In genomic region chr4:55553442-55553841, GRCh38 we compare ENCODE assay signal across 8 cellular contexts. TPM values are rescaled to one million over a fixed set of nuclear protein-coding genes. Genes with fewer than 3 reads are reported as not detected.
DNase-seq lines count a peak whose midpoint lies in the region; ATAC-seq and TF ChIP-seq lines count a peak whose summit lies in the region.

No MANE protein-coding gene starts in this region.

- H3K27me3 ChIP-seq in DND-41 (ENCODE audit: insufficient read depth, low read length, poor library complexity): no peaks in the 10 kb centered on the region
- peaks cover 2% of the 10 kb centered on the region; the same call in 1 of the 2 replicates for H3K27me3 ChIP-seq in IMR-90 (ENCODE audit: control insufficient read depth, insufficient read depth, low read length)

- H3K27me3 Mint-ChIP-seq in natural killer cell (ENCODE audit: low read depth in 2 of 2): peaks cover 23 to 35% of the 10 kb centered on the region in 2 donors

- TF ChIP-seq RAD21 in IMR-90 (IDR thresholded peaks at IDR 0.05; ENCODE audit: low read length): no peak

- DNase-seq in DND-41: no peak
- no peak for DNase-seq in IMR-90
- DNase-seq in coronary artery (ENCODE audit: low spot score): no peak
- DNase-seq in natural killer cell: no peak
- DNase-seq in effector CD8-positive, alpha-beta T cell (lab: John Stamatoyannopoulos, UW): no peak
- no peak for DNase-seq in UCSD-AML1 (lab: John Stamatoyannopoulos, UW; ENCODE audit: unreplicated experiment)
- no peak for DNase-seq in NCI-H1436 (lab: John Stamatoyannopoulos, UW)

- H4K20me1 ChIP-seq in DND-41 (ENCODE audit: insufficient read depth, low read length): no peaks in the 10 kb centered on the region
- H4K20me1 ChIP-seq in IMR-90 (ENCODE audit: insufficient read depth, low read length): no peaks in the 10 kb centered on the region

- H3K27ac ChIP-seq in DND-41 (ENCODE audit: low read length) (no peak overlapping the region), IMR-90 (ENCODE audit: insufficient read depth, low read length) (no peak overlapping the region), coronary artery (peak overlapping the region in 1 of 2 donors; percentile 11)

- H3K4me3 ChIP-seq in DND-41 (ENCODE audit: low read depth in 1 of 2, low read length in 2 of 2): no peak overlapping the region
- H3K4me3 ChIP-seq in IMR-90 (ENCODE audit: insufficient read depth, low read depth, low read length): no peak overlapping the region
- peak overlapping the region; percentile 56 for H3K4me3 ChIP-seq in coronary artery

- H2BK15ac ChIP-seq in IMR-90 (ENCODE audit: low read depth, low read length): no peak overlapping the region

- BruUV-seq in IMR-90 (replicated peaks; lab: Mats Ljungman, UMichigan): no TSS peak

- H2AK9ac ChIP-seq in IMR-90 (replicated peaks; ENCODE audit: low read depth, low read length, poor library complexity): no peak overlapping the region

- H3K79me1 ChIP-seq in IMR-90 (ENCODE audit: low read depth in 1 of 2, low read length in 2 of 2): no peaks in the 10 kb centered on the region; a peak in 2 of 4 replicates

- TF ChIP-seq POLR2A in IMR-90 (IDR thresholded peaks at IDR 0.05; ENCODE audit: low read depth, low read length): no peak

- POLR2A ChIA-PET in IMR-90 (lab: Charles Lee; ENCODE audit: unreplicated experiment): no interaction called here

- no peaks in the 10 kb centered on the region for H3K4me1 Mint-ChIP-seq in natural killer cell

- no peak overlapping the region for H3K56ac ChIP-seq in IMR-90 (ENCODE audit: extremely low read depth, insufficient read depth, low read length)

- no peak overlapping the region for H3K27ac Mint-ChIP-seq in natural killer cell

- 0 out of 2 replicates have a peak overlapping the region, but pooled peaks have one; percentile 60 for H3K23ac ChIP-seq in IMR-90 (ENCODE audit: low read depth, low read length)

- in situ Hi-C loops in IMR-90 (cut with MboI; ENCODE audit: low sequenced_read_pairs): loop anchor here (5.0 to 25.0 kb wide), 2 partner anchors 206 to 541 kb away; partner anchors contain the start of gene SRD5A3

- H3K18ac ChIP-seq in IMR-90 (ENCODE audit: low read depth, low read length): no peak overlapping the region

- H3K4me2 ChIP-seq in DND-41 (ENCODE audit: insufficient read depth, low read length) (no peak overlapping the region), IMR-90 (ENCODE audit: low read depth, low read length) (no peak overlapping the region)

- no peak overlapping the region for H4K5ac ChIP-seq in IMR-90 (ENCODE audit: low read depth, low read length)

- H2AK5ac ChIP-seq in IMR-90 (ENCODE audit: low read depth, low read length): no peak overlapping the region

- H3K14ac ChIP-seq in IMR-90 (replicated peaks; ENCODE audit: low read depth, low read length): no peak overlapping the region

- CTCF ChIA-PET in IMR-90 (lab: Yijun Ruan, JAX): no interaction called here

- H3K9me3 Mint-ChIP-seq in natural killer cell: no peaks in the 10 kb centered on the region

- H2AFZ ChIP-seq in DND-41 (ENCODE audit: low read depth, low read length) (0 out of 2 replicates have a peak overlapping the region, but pooled peaks have one; percentile 25), IMR-90 (replicated peaks; ENCODE audit: low read length, poor library complexity) (peak overlapping the region; percentile 53)

- no peaks in the 10 kb centered on the region for H3K9me1 ChIP-seq in IMR-90 (ENCODE audit: insufficient read depth, low read length)

- no peak overlapping the region for H2BK120ac ChIP-seq in IMR-90 (ENCODE audit: low read depth, low read length)

- dilution Hi-C loops in IMR-90 (cut with HindIII; ENCODE audit: low sequenced_read_pairs, unreplicated experiment): no loop called here

- ATAC-seq in DND-41 (ENCODE audit: insufficient read depth, low read depth) (no peak), IMR-90 (ENCODE audit: low read depth) (peak; percentile 50), natural killer cell (peak in 2 of 3 donors; percentile 42 to 54), HG03045 (IDR thresholded peaks at IDR 0.05; ENCODE audit: unreplicated experiment) (no peak)

- no peak overlapping the region for H3K9ac ChIP-seq in DND-41 (ENCODE audit: low read depth, low read length)
- H3K9ac ChIP-seq in IMR-90 (ENCODE audit: low read depth, low read length): no peak overlapping the region

- 83% methylated on average over 5 of the region's 7 CpGs; no CpG with 5 or more reads in 1 of the 2 experiments for WGBS in IMR-90 (ENCODE audit: extremely low coverage in 2 of 2, insufficient read length in 1 of 2), 2 experiments

- intact Hi-C loops in IMR-90 (cut with micrococcal nuclease): loop anchor here (5.0 kb wide), 1 partner anchor 581 kb away; no protein-coding TSS in a partner anchor
- intact Hi-C loops in natural killer cell (cut with micrococcal nuclease): loop anchor here (10.0 kb wide), 1 partner anchor 579 kb away; no protein-coding TSS in a partner anchor

- H4K8ac ChIP-seq in IMR-90 (ENCODE audit: low read depth in 2 of 2, low read length in 2 of 2): no peak overlapping the region

- no peaks in the 10 kb centered on the region for H3K36me3 Mint-ChIP-seq in natural killer cell

- H3K79me2 ChIP-seq in DND-41 (ENCODE audit: insufficient read depth, low read length): no peaks in the 10 kb centered on the region

- TF ChIP-seq CTCF in DND-41 (IDR thresholded peaks at IDR 0.05; ENCODE audit: borderline replicate concordance, extremely low read depth, low read length, poor library complexity, severe bottlenecking) (no peak), IMR-90 (conservative IDR thresholded peaks at IDR 0.05; ENCODE audit: low read depth, low read length) (no peak), coronary artery (IDR thresholded peaks at IDR 0.05) (no peak), natural killer cell (IDR thresholded peaks at IDR 0.05) (no peak)

- no peak overlapping the region for H2BK20ac ChIP-seq in IMR-90 (ENCODE audit: low read depth, low read length)

- H3K9me3 ChIP-seq in DND-41 (ENCODE audit: insufficient read depth, low read length, severe bottlenecking): no peaks in the 10 kb centered on the region
- H3K9me3 ChIP-seq in IMR-90 (ENCODE audit: control insufficient read depth, insufficient read depth, low read length): no peaks in the 10 kb centered on the region

- no peak overlapping the region for H3K4ac ChIP-seq in IMR-90 (ENCODE audit: low read depth, low read length)

- H3K4me1 ChIP-seq in DND-41 (ENCODE audit: insufficient read depth, low read length): peaks cover 3% of the 10 kb centered on the region
- H3K4me1 ChIP-seq in IMR-90 (ENCODE audit: control insufficient read depth, insufficient read depth, low read length): 0 out of 2 replicates have a peak, but pooled peaks cover 2% of the 10 kb centered on the region

- H3K36me3 ChIP-seq in DND-41 (ENCODE audit: insufficient read depth, low read length): no peaks in the 10 kb centered on the region
- H3K36me3 ChIP-seq in IMR-90 (ENCODE audit: control insufficient read depth, insufficient read depth, low read length): no peaks in the 10 kb centered on the region

- H2BK5ac ChIP-seq in IMR-90 (ENCODE audit: low read depth, low read length, poor library complexity, severe bottlenecking): no peak overlapping the region

- no peak overlapping the region for H4K91ac ChIP-seq in IMR-90 (ENCODE audit: insufficient read depth, low read depth, low read length)

- H3K4me3 Mint-ChIP-seq in natural killer cell: no peak overlapping the region

TF ChIP-seq in IMR-90, 13 proteins besides CTCF, POLR2A, EP300 and RAD21:
- TF ChIP-seq MAZ (IDR thresholded peaks at IDR 0.05; ENCODE audit: borderline replicate concordance, low read depth, low read length) (no peak), MXI1 (IDR thresholded peaks at IDR 0.05; ENCODE audit: borderline replicate concordance, low read depth, low read length) (no peak), CHD1 (IDR thresholded peaks at IDR 0.05; ENCODE audit: low read depth, low read length) (no peak), MAFK (IDR thresholded peaks at IDR 0.05; ENCODE audit: low read depth, low read length) (no peak), RFX5 (IDR thresholded peaks at IDR 0.05; ENCODE audit: low read depth, low read length) (no peak), SMC3 (IDR thresholded peaks at IDR 0.05; ENCODE audit: low read depth, low read length) (no peak), RCOR1 (IDR thresholded peaks at IDR 0.05; ENCODE audit: insufficient replicate concordance, low read length) (no peak)

RNA-seq across cellular contexts. Expression of gene CLOCK, which starts 6.7 kb away (rescaled TPM):
- total RNA-seq in IMR-90 (2012; rRNA removed) (51.4 and 53.4 TPM in 2 replicates), natural killer cell (10 to 100 TPM; 11.4 to 15.8 (median 13.4) TPM)
- 6.7 and 7.3 TPM in 2 replicates for polyA plus RNA-seq in IMR-90 (2012; rRNA removed)
- 1.3 and 1.8 TPM in 2 replicates for polyA plus RNA-seq in IMR-90 (2012; cell fraction: cytosol; rRNA removed)
- 4.5 and 15.7 TPM in 2 replicates for polyA plus RNA-seq in IMR-90 (2012; cell fraction: nucleus; rRNA removed; ENCODE audit: low replicate concordance)

RNA-seq across cellular contexts. Expression of gene PDCL2, which starts 38.6 kb away (rescaled TPM):
- total RNA-seq in IMR-90 (2012; rRNA removed): not detected in 2 replicates
- not detected in 2 replicates for polyA plus RNA-seq in IMR-90 (2012; rRNA removed)
- polyA plus RNA-seq in IMR-90 (2012; cell fraction: cytosol; rRNA removed): not detected in 2 replicates
- polyA plus RNA-seq in IMR-90 (2012; cell fraction: nucleus; rRNA removed; ENCODE audit: low replicate concordance): not detected in 2 replicates
- not detected for total RNA-seq in natural killer cell

Comparison
In these comparisons a context has a peak if more than half of its experiments do, and no peak if none do; other contexts are left out.
1. ATAC-seq: peak in IMR-90 (single experiment) and natural killer cell (2 of 3); none in DND-41 (single experiment) and HG03045 (single experiment).